ENCODE assay signal across 1 cellular context in genomic region chr20:43531091-43531443, GRCh38.
TF ChIP-seq lines count a peak whose summit lies in the region.

No MANE protein-coding gene starts in this region.

TF ChIP-seq in HepG2, 621 proteins besides CTCF, POLR2A, EP300 and RAD21 (continued from another document and continues in another):
- no peak for TF ChIP-seq NFAT5 (CRISPR knock-in tag; IDR thresholded peaks at IDR 0.05)
- 0 out of 2 replicates have a peak, but pooled peaks have one; percentile 20 for TF ChIP-seq ZNF790 (CRISPR knock-in tag; IDR thresholded peaks at IDR 0.05; ENCODE audit: borderline replicate concordance)
- TF ChIP-seq BRCA1 (CRISPR knock-in tag; IDR thresholded peaks at IDR 0.05), result no peak
- TF ChIP-seq HNRNPK (IDR thresholded peaks at IDR 0.05; ENCODE audit: low read depth, low read length, poor library complexity, severe bottlenecking), result no peak
- no peak for TF ChIP-seq ZFP36L2 (CRISPR knock-in tag; IDR thresholded peaks at IDR 0.05)
- 0 out of 2 replicates have a peak, but pooled peaks have one; percentile 65 for TF ChIP-seq NAIF1 (CRISPR knock-in tag; IDR thresholded peaks at IDR 0.05; ENCODE audit: borderline replicate concordance)
- no peak for TF ChIP-seq ARID2 (CRISPR knock-in tag; IDR thresholded peaks at IDR 0.05; ENCODE audit: borderline replicate concordance)
- TF ChIP-seq ZFP37 (CRISPR knock-in tag; IDR thresholded peaks at IDR 0.05; ENCODE audit: borderline replicate concordance), result no peak
- no peak for TF ChIP-seq AKNA (CRISPR knock-in tag; IDR thresholded peaks at IDR 0.05; ENCODE audit: borderline replicate concordance)
- no peak for TF ChIP-seq TCF7L2 (IDR thresholded peaks at IDR 0.05; ENCODE audit: low read depth, low read length)
- no peak for TF ChIP-seq AFF4 (CRISPR knock-in tag; IDR thresholded peaks at IDR 0.05)
- no peak for TF ChIP-seq RARG (CRISPR knock-in tag; IDR thresholded peaks at IDR 0.05; ENCODE audit: low read depth)
- no peak for TF ChIP-seq ZMAT5 (CRISPR knock-in tag; IDR thresholded peaks at IDR 0.05; ENCODE audit: borderline replicate concordance, low read depth)
- TF ChIP-seq TCF12 (IDR thresholded peaks at IDR 0.05), result no peak
- TF ChIP-seq TCF12 (CRISPR knock-in tag; IDR thresholded peaks at IDR 0.05), result no peak
- TF ChIP-seq ZNF142 (CRISPR knock-in tag; IDR thresholded peaks at IDR 0.05), result no peak
- no peak for TF ChIP-seq ARID4A (CRISPR knock-in tag; IDR thresholded peaks at IDR 0.05; ENCODE audit: borderline replicate concordance)
- no peak for TF ChIP-seq NFIB (CRISPR knock-in tag; IDR thresholded peaks at IDR 0.05; ENCODE audit: borderline replicate concordance)
- no peak for TF ChIP-seq RAD51 (IDR thresholded peaks at IDR 0.05; ENCODE audit: borderline replicate concordance)
- no peak for TF ChIP-seq ZNF343 (CRISPR knock-in tag; IDR thresholded peaks at IDR 0.05)
- no peak for TF ChIP-seq ZNF740 (CRISPR knock-in tag; IDR thresholded peaks at IDR 0.05)
- TF ChIP-seq THAP7 (CRISPR knock-in tag; IDR thresholded peaks at IDR 0.05), result 0 out of 2 replicates have a peak, but pooled peaks have one; percentile 6
- TF ChIP-seq HMGA1 (CRISPR knock-in tag; conservative IDR thresholded peaks at IDR 0.05), result no peak
- no peak for TF ChIP-seq FOXC1 (CRISPR knock-in tag; IDR thresholded peaks at IDR 0.05; ENCODE audit: borderline replicate concordance)
- no peak for TF ChIP-seq MAFF (IDR thresholded peaks at IDR 0.05; ENCODE audit: low read depth, low read length)
